Comparison of ENCODE assay signal across 8 cellular contexts in genomic region chr12:118404876-118405521, GRCh38. TPM values are rescaled to one million over a fixed set of nuclear protein-coding genes. Genes with fewer than 3 reads are reported as not detected.
DNase-seq lines count a peak whose midpoint lies in the region; ATAC-seq and TF ChIP-seq lines count a peak whose summit lies in the region.

No MANE protein-coding gene starts in this region.

- H3K9me3 ChIP-seq in BE2C (no peaks in the 10 kb centered on the region), lung (ENCODE audit: control insufficient read depth in 2 of 2, insufficient read depth in 1 of 2, low read length in 1 of 2) (no peaks in the 10 kb centered on the region)

- peak; percentile 49 for ATAC-seq in GM21423 (IDR thresholded peaks at IDR 0.05; ENCODE audit: unreplicated experiment)
- no peak for ATAC-seq in lung (ENCODE audit: insufficient read depth, low FRiP score)

- DNase-seq in BE2C (peak; percentile 74), NCI-H2196 (lab: John Stamatoyannopoulos, UW; ENCODE audit: unreplicated experiment) (peak; percentile 78), dermis blood vessel endothelial cell (peak; percentile 87), lung (ENCODE audit: low spot score) (peak; percentile 41), cortex of kidney (lab: John Stamatoyannopoulos, UW) (no peak)
- DNase-seq in activated CD4-positive, alpha-beta T cell treated with anti-CD3 and anti-CD28 coated beads for 4 hours, result peak; percentile 45 to 56
- DNase-seq in stimulated activated CD8-positive, alpha-beta memory T cell treated with anti-CD3 and anti-CD28 coated beads, Interleukin-4, amount 100 ng/mL, for 24 hours (ENCODE audit: low read depth), result peak; percentile 38

- 39 to 43% methylated on average over 4 of the region's 4 CpGs for WGBS in lung, 2 donors

- peak; percentile 90 for TF ChIP-seq CTCF in BE2C (IDR thresholded peaks at IDR 0.05; ENCODE audit: low read depth, low read length)
- TF ChIP-seq CTCF in lung (IDR thresholded peaks at IDR 0.05; ENCODE audit: control extremely low read depth, extremely low read depth), result peak; percentile 49

- peaks cover 14% of the 10 kb centered on the region for H3K36me3 ChIP-seq in BE2C
- H3K36me3 ChIP-seq in lung (ENCODE audit: control insufficient read depth in 2 of 2, insufficient read depth in 2 of 2, low read length in 2 of 2), result peaks cover 20 to 24% of the 10 kb centered on the region in 2 donors

- H3K4me1 ChIP-seq in BE2C, result no peaks in the 10 kb centered on the region
- no peaks in the 10 kb centered on the region for H3K4me1 ChIP-seq in lung (ENCODE audit: control insufficient read depth in 2 of 2, insufficient read depth in 2 of 2, low read length in 2 of 2)

- H3K4me3 ChIP-seq in BE2C (ENCODE audit: low read depth, low read length), result no peak overlapping the region
- H3K4me3 ChIP-seq in lung, result no peak overlapping the region

- no peaks in the 10 kb centered on the region for H3K27me3 ChIP-seq in BE2C
- H3K27me3 ChIP-seq in lung (ENCODE audit: control insufficient read depth, insufficient read depth), result no peaks in the 10 kb centered on the region

- no peak overlapping the region for H3K27ac ChIP-seq in lung (ENCODE audit: low read depth in 1 of 2, low read length in 1 of 2)

RNA-seq across cellular contexts. Expression of gene SUDS3, which starts 28.6 kb away (rescaled TPM):
- polyA plus RNA-seq in BE2C (2012; ENCODE audit: insufficient read depth, insufficient read length, low read depth), result 7.5 TPM
- 32.3 and 33.0 TPM in 2 replicates for total RNA-seq in dermis blood vessel endothelial cell
- total RNA-seq in lung, result 100 to 1,000 TPM in 1 of 2 donors, 10 to 100 TPM in 1; 23.0 to 106 TPM
- polyA plus RNA-seq in lung, result 10 to 100 TPM; 10.9 to 12.5 TPM

RNA-seq across cellular contexts. Expression of gene TAOK3, which starts 32.3 kb away (rescaled TPM):
- 40.6 TPM for polyA plus RNA-seq in BE2C (2012; ENCODE audit: insufficient read depth, insufficient read length, low read depth)
- total RNA-seq in dermis blood vessel endothelial cell (27.2 and 31.9 TPM in 2 replicates), lung (10 to 100 TPM; 45.5 to 54.5 TPM)
- polyA plus RNA-seq in lung, result 10 to 100 TPM; 19.9 to 29.9 TPM
